ENCODE assay signal across 21 cellular contexts in the genomic region with DNA sequence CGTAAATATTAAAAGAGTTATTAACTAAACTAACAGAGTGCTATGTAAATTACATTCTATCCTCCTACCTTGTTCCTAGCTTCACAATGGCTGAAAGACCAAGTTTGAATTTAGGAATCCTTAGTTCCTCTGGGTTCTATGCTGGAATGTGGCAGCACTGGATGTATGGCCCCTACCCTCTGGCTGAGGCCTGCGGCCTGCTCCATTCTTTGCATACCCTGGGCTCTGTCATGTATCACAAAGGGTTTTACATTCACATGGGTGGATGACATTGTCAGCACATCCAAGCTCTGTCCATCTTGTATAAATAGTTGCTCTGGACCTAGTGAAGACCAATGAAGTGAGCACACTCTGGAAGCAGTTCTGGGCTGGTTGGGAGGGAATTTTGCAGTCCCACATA.
"Had no signal": no experiment of that assay in that cellular context is flagged by ENCODE, and none has a peak within 500 bp of the region (broad histone marks: within the 10 kb centered on the region; RNA-seq: fewer than 3 reads in every experiment).

No MANE protein-coding gene starts in this region.

- H3K9me3 Mint-ChIP-seq: dendritic cell treated with granulocyte-macrophage colony-stimulating factor and Interleukin-4, amounts not matched to agents 40 ng/mL and 50 ng/mL, for 4 days; effector memory CD8-positive, alpha-beta T cell; naive thymus-derived CD8-positive, alpha-beta T cell had no signal

- H3K27ac Mint-ChIP-seq: dendritic cell treated with granulocyte-macrophage colony-stimulating factor and Interleukin-4, amounts not matched to agents 40 ng/mL and 50 ng/mL, for 4 days; effector memory CD8-positive, alpha-beta T cell; naive thymus-derived CD8-positive, alpha-beta T cell had no signal

- H3K4me1 ChIP-seq: esophagus muscularis mucosa, gastrocnemius medialis, right atrium auricular region, sigmoid colon, stomach, transverse colon had no signal

- H3K36me3 ChIP-seq: esophagus muscularis mucosa, gastrocnemius medialis, right atrium auricular region, sigmoid colon, stomach, thoracic aorta, transverse colon had no signal

- H3K36me3 Mint-ChIP-seq: naive thymus-derived CD8-positive, alpha-beta T cell had no signal

- H3K4me3 ChIP-seq: esophagus muscularis mucosa, gastrocnemius medialis, mucosa of descending colon, right atrium auricular region, sigmoid colon, skin epidermis, stomach, thoracic aorta, transverse colon had no signal

- H3K4me3 Mint-ChIP-seq: dendritic cell treated with granulocyte-macrophage colony-stimulating factor and Interleukin-4, amounts not matched to agents 40 ng/mL and 50 ng/mL, for 4 days; effector memory CD8-positive, alpha-beta T cell; naive thymus-derived CD8-positive, alpha-beta T cell had no signal

- H3K4me1 Mint-ChIP-seq: naive thymus-derived CD8-positive, alpha-beta T cell had no signal

- ATAC-seq: effector memory CD8-positive, alpha-beta T cell; gastrocnemius medialis; left lobe of liver; mucosa of descending colon; naive thymus-derived CD8-positive, alpha-beta T cell had no signal

- H3K9me3 ChIP-seq: esophagus muscularis mucosa, gastrocnemius medialis, mucosa of descending colon, right atrium auricular region, sigmoid colon, stomach, thoracic aorta, transverse colon had no signal

- H3K27me3 Mint-ChIP-seq: dendritic cell treated with granulocyte-macrophage colony-stimulating factor and Interleukin-4, amounts not matched to agents 40 ng/mL and 50 ng/mL, for 4 days had no signal

- H3K27ac ChIP-seq: epithelial cell of prostate, esophagus muscularis mucosa, gastrocnemius medialis, right atrium auricular region, sigmoid colon, skin epidermis, stomach, thoracic aorta, transverse colon had no signal

- DNase-seq: effector memory CD8-positive, alpha-beta T cell; gastrocnemius medialis; glutamatergic neuron; mammary epithelial cell; mucosa of descending colon; naive thymus-derived CD8-positive, alpha-beta T cell; posterior cingulate gyrus; sigmoid colon; stimulated activated CD4-positive, alpha-beta T cell treated with anti-CD3 and anti-CD28 coated beads, Interleukin-2, amount 100 ng/mL, for 24 hours; stimulated activated CD4-positive, alpha-beta T cell treated with anti-CD3 and anti-CD28 coated beads, Interleukin-4, amount 100 ng/mL, for 4 hours; stimulated activated naive CD4-positive, alpha-beta T cell; stomach; substantia nigra; transverse colon had no signal

- H3K27me3 ChIP-seq: esophagus muscularis mucosa, gastrocnemius medialis, right atrium auricular region, sigmoid colon, stomach, transverse colon had no signal
